ENCODE assay signal across 1 cellular context in genomic region chr15:65342493-65342892, GRCh38.
TF ChIP-seq lines count a peak whose summit lies in the region.

No MANE protein-coding gene starts in this region.

TF ChIP-seq in H1, 55 proteins besides CTCF, POLR2A, EP300 and RAD21:
- TF ChIP-seq CHD7 (IDR thresholded peaks at IDR 0.05; ENCODE audit: insufficient replicate concordance, low read length) (no peak), FOSL1 (IDR thresholded peaks at IDR 0.05; ENCODE audit: insufficient read depth, low read depth, low read length) (no peak), KDM5A (IDR thresholded peaks at IDR 0.05; ENCODE audit: low read length) (no peak)
